Comparison of ENCODE assay signal across 21 cellular contexts in the genomic region with DNA sequence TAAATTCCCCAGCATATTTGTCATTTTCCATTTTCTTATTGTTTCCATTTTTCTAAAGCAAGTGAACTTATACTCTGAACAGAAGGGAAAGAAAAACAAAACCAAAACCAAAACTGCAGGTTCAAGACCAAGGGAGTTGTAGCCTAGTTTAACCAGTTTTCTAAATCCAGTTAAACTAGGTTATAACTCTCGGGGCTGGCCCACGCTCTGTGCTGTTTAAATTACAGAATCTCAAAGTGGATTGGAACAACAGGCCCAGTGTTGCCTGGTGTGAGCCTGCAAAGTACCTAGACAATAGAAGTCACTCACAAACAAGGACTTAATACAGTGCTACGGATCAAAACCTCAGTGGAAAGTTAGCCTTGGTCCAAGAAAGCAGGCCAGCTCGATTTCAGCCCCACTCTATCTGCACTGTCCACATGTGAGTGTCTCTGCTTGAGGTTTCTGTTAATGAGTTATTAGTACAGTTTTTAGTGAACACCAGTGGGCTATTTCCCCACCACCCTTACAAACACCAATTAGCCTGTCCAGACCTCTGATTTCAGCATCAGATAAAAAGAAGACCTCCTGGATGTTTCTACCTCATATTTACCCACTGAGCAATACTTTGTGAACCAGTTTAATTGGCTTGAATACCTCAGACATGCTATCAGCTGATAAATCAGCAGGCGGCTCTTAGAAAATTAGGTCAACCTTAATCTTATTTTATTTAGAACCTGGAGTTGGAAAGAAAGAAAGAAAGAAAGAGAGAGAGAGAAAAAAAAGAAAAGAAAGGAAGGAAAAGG.
DNase-seq lines count a peak whose midpoint lies in the region; ATAC-seq, FAIRE-seq and TF ChIP-seq lines count a peak whose summit lies in the region.
"Had no signal": no experiment of that assay in that cellular context is flagged by ENCODE, and none has a peak within 500 bp of the region (broad histone marks: within the 10 kb centered on the region; RNA-seq: fewer than 3 reads in every experiment).

No MANE protein-coding gene starts in this region.

- dilution Hi-C loops in mammary epithelial cell (cut with HindIII; ENCODE audit: low sequenced_read_pairs): no loop called here

- H4K20me1 ChIP-seq in mammary epithelial cell (ENCODE audit: insufficient read depth, low read length) (no peaks in the 10 kb centered on the region), HepG2 (ENCODE audit: insufficient read depth, low read length) (no peaks in the 10 kb centered on the region)

- intact Hi-C loops in breast epithelium (cut with DNase I; ENCODE audit: low total_unique reads) (no loop called here), mammary epithelial cell (cut with micrococcal nuclease) (no loop called here), psoas muscle (cut with DNase I) (no loop called here), HepG2 (cut with micrococcal nuclease; ENCODE audit: unreplicated experiment) (no loop called here)

- H2AFZ ChIP-seq in mammary epithelial cell (ENCODE audit: low read depth, low read length): no peak overlapping the region
- H2AFZ ChIP-seq in HepG2 (ENCODE audit: low read length): no peak overlapping the region

- no peaks in the 10 kb centered on the region for H3K79me2 ChIP-seq in mammary epithelial cell (ENCODE audit: insufficient read depth, low read length)
- no peaks in the 10 kb centered on the region for H3K79me2 ChIP-seq in HepG2 (ENCODE audit: insufficient read depth, low read length)

- peak overlapping the region; percentile 69 to 91 for H3K27ac ChIP-seq in breast epithelium
- no peak overlapping the region for H3K27ac ChIP-seq in mammary epithelial cell (ENCODE audit: insufficient read depth, low read depth, low read length)
- peak overlapping the region; percentile 54 for H3K27ac ChIP-seq in psoas muscle
- H3K27ac ChIP-seq in HepG2 (ENCODE audit: extremely low read length, insufficient read depth, low read length): no peak overlapping the region
- H3K27ac ChIP-seq: neutrophil, SK-N-MC had no signal

- H3K27me3 ChIP-seq in breast epithelium (no peaks in the 10 kb centered on the region), mammary epithelial cell (ENCODE audit: insufficient read depth, low read length) (no peaks in the 10 kb centered on the region), psoas muscle (ENCODE audit: insufficient read depth in 3 of 3, low read length in 2 of 3) (no peaks in the 10 kb centered on the region), HepG2 (ENCODE audit: control insufficient read depth in 1 of 2, insufficient read depth in 2 of 2, low read length in 2 of 2) (no peaks in the 10 kb centered on the region)
- H3K27me3 ChIP-seq: neutrophil had no signal

- TF ChIP-seq RAD21 in HepG2 (CRISPR knock-in tag; IDR thresholded peaks at IDR 0.05): no peak

- BruUV-seq in mammary epithelial cell (replicated peaks; lab: Mats Ljungman, UMichigan) (no TSS peak), HepG2 (replicated peaks; lab: Mats Ljungman, UMichigan) (no TSS peak)

- in situ Hi-C loops in mammary epithelial cell (cut with MboI; ENCODE audit: low sequenced_read_pairs in 2 of 2) (no loop called here), HepG2 (cut with HindIII; ENCODE audit: extremely low pct_ligation_motif_present, low pct_unique_long_range_greater_than_20kb) (no loop called here)

- peak in 2 of 4 donors; percentile 23 to 33 for ATAC-seq in psoas muscle
- no peak for ATAC-seq in HG02840 (IDR thresholded peaks at IDR 0.05; ENCODE audit: low FRiP score, unreplicated experiment)
- no peak for ATAC-seq in HepG2
- ATAC-seq: activated CD8-positive, alpha-beta T cell treated with anti-CD3 and anti-CD28 coated beads for 36 hours; activated T-helper 17 cell treated with anti-CD3 and anti-CD28 coated beads, Interleukin-2, amount 50 U/mL, for 72 hours; K562; left ventricle myocardium superior had no signal

- DNase-seq in breast epithelium (ENCODE audit: low spot score in 2 of 2) (peak in 1 of 2 donors; percentile 54), mammary epithelial cell (no peak), fibroblast of villous mesenchyme (ENCODE audit: low read depth) (peak; percentile 20), psoas muscle (no peak), NCI-H82 treated with DMSO at 0.1 percent for 48 hours (lab: John Stamatoyannopoulos, UW; ENCODE audit: unreplicated experiment) (no peak), HepG2 (ENCODE audit: low spot score) (no peak), GM03348 (ENCODE audit: low spot score) (no peak)
- DNase-seq: 8988T; activated CD8-positive, alpha-beta T cell treated with anti-CD3 and anti-CD28 coated beads for 36 hours; amygdala; CD4-positive, CD25-positive, alpha-beta regulatory T cell; left ventricle myocardium superior; NCI-H1417 treated with DMSO at 0.1 percent for 48 hours; NCI-H345; stimulated activated CD4-positive, alpha-beta T cell treated with anti-CD3 and anti-CD28 coated beads, Interleukin-12 subunit alpha, Interleukin-12 subunit beta, amount 100 ng/mL, for 4 hours had no signal

- 83% methylated on average over 4 of the region's 5 CpGs for WGBS in mammary epithelial cell (ENCODE audit: low coverage, missing lambda C conversion rate)
- WGBS in psoas muscle, 3 donors: 44 to 59% (median 46%) methylated on average over 5 of the region's 5 CpGs
- WGBS in HepG2 (ENCODE audit: low lambda C conversion rate): under 1% methylated on average over 5 of the region's 5 CpGs

- H3K4me2 ChIP-seq in mammary epithelial cell (ENCODE audit: insufficient read depth, low read depth, low read length): no peak overlapping the region
- no peak overlapping the region for H3K4me2 ChIP-seq in HepG2 (ENCODE audit: low read depth, low read length)

- H3K4me3 ChIP-seq in breast epithelium (peak overlapping the region in 1 of 3 donors; percentile 31), mammary epithelial cell (replicated peaks in 1 of 3; ENCODE audit: insufficient read depth in 1 of 3, low read depth in 2 of 3, low read length in 3 of 3) (no peak overlapping the region), fibroblast of villous mesenchyme (ENCODE audit: low read depth, low read length) (no peak overlapping the region), psoas muscle (no peak overlapping the region), HepG2 (replicated peaks in 1 of 3; ENCODE audit: insufficient read depth in 1 of 3, low read depth in 2 of 3, low read length in 3 of 3) (no peak overlapping the region)
- H3K4me3 ChIP-seq: K562, SK-N-MC had no signal

- CTCF ChIA-PET in mammary epithelial cell (lab: Charles Lee; ENCODE audit: low non-redundant PET): no interaction called here
- CTCF ChIA-PET in HepG2 (lab: Yijun Ruan, JAX; ENCODE audit: low intra/inter-chr PET ratio, low total read pairs): no interaction called here

- POLR2A ChIA-PET in HepG2 (lab: Yijun Ruan, JAX): no interaction called here

- H3K36me3 ChIP-seq in breast epithelium (no peaks in the 10 kb centered on the region), mammary epithelial cell (ENCODE audit: insufficient read depth, low read length) (no peaks in the 10 kb centered on the region), psoas muscle (ENCODE audit: insufficient read depth in 1 of 2, low read depth in 1 of 2) (no peaks in the 10 kb centered on the region), HepG2 (replicated peaks in 1 of 2; ENCODE audit: control insufficient read depth in 1 of 2, insufficient read depth in 2 of 2, low read length in 2 of 2) (no peaks in the 10 kb centered on the region)
- H3K36me3 ChIP-seq: neutrophil had no signal

- FAIRE-seq in HepG2 (lab: Jason Lieb, UNC): no peak
- FAIRE-seq: GM12892, K562 had no signal

- H3K4me1 ChIP-seq in breast epithelium (peaks cover 8 to 11% of the 10 kb centered on the region in 2 donors), mammary epithelial cell (ENCODE audit: insufficient read depth, low read length) (peaks cover 7% of the 10 kb centered on the region), psoas muscle (peaks cover 24% of the 10 kb centered on the region), HepG2 (ENCODE audit: insufficient read depth, low read length) (no peaks in the 10 kb centered on the region)

- H3K9me3 ChIP-seq in breast epithelium (no peaks in the 10 kb centered on the region), mammary epithelial cell (replicated peaks; ENCODE audit: insufficient read depth, low read length) (no peaks in the 10 kb centered on the region), psoas muscle (no peaks in the 10 kb centered on the region), HepG2 (ENCODE audit: low read length) (no peaks in the 10 kb centered on the region)

- H3K9ac ChIP-seq in mammary epithelial cell (ENCODE audit: insufficient read depth, low read length) (no peak overlapping the region), HepG2 (ENCODE audit: insufficient read depth, low read depth, low read length) (no peak overlapping the region)

- no peak for TF ChIP-seq EP300 in HepG2 (IDR thresholded peaks at IDR 0.05; ENCODE audit: low read depth in 2 of 2, low read length in 2 of 2)
- TF ChIP-seq EP300 in HepG2 (CRISPR knock-in tag; IDR thresholded peaks at IDR 0.05; ENCODE audit: borderline replicate concordance): no peak

- no peak for TF ChIP-seq POLR2A in breast epithelium (IDR thresholded peaks at IDR 0.05)
- no peak for TF ChIP-seq POLR2A in HepG2 (IDR thresholded peaks at IDR 0.05; ENCODE audit: insufficient read depth in 1 of 2, low read depth in 2 of 2, low read length in 2 of 2)

- TF ChIP-seq CTCF in breast epithelium (IDR thresholded peaks at IDR 0.05): no peak
- TF ChIP-seq CTCF in mammary epithelial cell (conservative IDR thresholded peaks at IDR 0.05 in 1 of 2, IDR thresholded peaks at IDR 0.05 in 1 of 2; ENCODE audit: extremely low read depth in 1 of 2, insufficient read depth in 1 of 2, low read depth in 1 of 2, low read length in 2 of 2): no peak
- TF ChIP-seq CTCF in fibroblast of villous mesenchyme (IDR thresholded peaks at IDR 0.05; ENCODE audit: insufficient read depth, low read depth, low read length): no peak
- no peak for TF ChIP-seq CTCF in psoas muscle (IDR thresholded peaks at IDR 0.05)
- no peak for TF ChIP-seq CTCF in HepG2 (CRISPR knock-in tag; IDR thresholded peaks at IDR 0.05)

TF ChIP-seq in HepG2, 621 proteins besides CTCF, POLR2A, EP300 and RAD21:
- TF ChIP-seq SMAD3 (CRISPR knock-in tag; IDR thresholded peaks at IDR 0.05): no peak

Comparison
In these comparisons a context has a peak if more than half of its experiments do, and no peak if none do; other contexts are left out.
1. H3K27ac ChIP-seq: peak in breast epithelium (2 of 2) and psoas muscle (single experiment); none in mammary epithelial cell (single experiment) and HepG2 (single experiment).